Comparison of ENCODE assay signal across 39 cellular contexts in the genomic region with DNA sequence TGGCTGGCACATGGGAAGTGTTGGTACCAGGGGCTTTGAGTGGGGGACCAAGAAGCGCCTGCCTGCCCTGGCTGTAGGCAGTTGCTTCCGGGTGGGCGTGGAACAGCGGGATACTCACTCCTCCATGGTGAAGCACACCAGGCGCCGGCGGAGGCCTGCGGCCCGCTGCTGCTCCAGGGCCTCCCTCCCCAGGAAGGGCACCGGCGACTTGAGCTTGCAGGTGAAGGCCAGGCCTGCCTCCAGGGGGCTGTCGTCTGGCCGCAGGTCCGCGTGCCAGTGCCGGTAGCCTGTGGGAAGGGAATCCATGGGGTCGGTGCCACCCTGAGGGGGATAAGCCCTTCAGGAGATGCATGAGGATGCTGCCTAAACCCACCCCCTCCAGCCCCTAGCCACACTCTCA. TPM values are rescaled to one million over a fixed set of nuclear protein-coding genes. Genes with fewer than 3 reads are reported as not detected.
"Had no signal": no experiment of that assay in that cellular context is flagged by ENCODE, and none has a peak within 500 bp of the region (broad histone marks: within the 10 kb centered on the region; RNA-seq: fewer than 3 reads in every experiment).

No MANE protein-coding gene starts in this region.

- H3K4me3 ChIP-seq: MG63 had no signal

- H3K36me3 ChIP-seq: MG63 had no signal

- DNase-seq: Karpas-422, Kasumi-1, MG63, MM.1S, MV-4-11, NCI-H1048, NCI-H1092, NCI-H1092 treated with DMSO at 0.1 percent for 48 hours, NCI-H1105, NCI-H1105 treated with DMSO at 0.1 percent for 48 hours, NCI-H1417, NCI-H1417 treated with DMSO at 0.1 percent for 48 hours, NCI-H1436, NCI-H1436 treated with DMSO at 0.1 percent for 48 hours, NCI-H146, NCI-H1694, NCI-H1694 treated with DMSO at 0.1 percent for 48 hours, NCI-H187, NCI-H187 treated with DMSO at 0.1 percent for 48 hours, NCI-H1930, NCI-H2029, NCI-H2029 treated with DMSO at 0.1 percent for 48 hours, NCI-H2081, NCI-H2081 treated with DMSO at 0.1 percent for 48 hours, NCI-H2107, NCI-H2171, NCI-H2171 treated with DMSO at 0.1 percent for 48 hours, NCI-H2227 treated with DMSO at 0.1 percent for 48 hours, NCI-H226, NCI-H345, NCI-H446, NCI-H446 treated with DMSO at 0.1 percent for 48 hours, NCI-H510A, NCI-H510A treated with DMSO at 0.1 percent for 48 hours, NCI-H524 had no signal

- H3K27me3 ChIP-seq: MG63 had no signal

- H3K9me3 ChIP-seq: MG63 had no signal

RNA-seq across cellular contexts. Expression of gene DBH, which starts 34.3 kb away (rescaled TPM):
- total RNA-seq: LHCN-M2, M059J, MCF 10A, NCI-H460 had no signal
